In the genomic region with DNA sequence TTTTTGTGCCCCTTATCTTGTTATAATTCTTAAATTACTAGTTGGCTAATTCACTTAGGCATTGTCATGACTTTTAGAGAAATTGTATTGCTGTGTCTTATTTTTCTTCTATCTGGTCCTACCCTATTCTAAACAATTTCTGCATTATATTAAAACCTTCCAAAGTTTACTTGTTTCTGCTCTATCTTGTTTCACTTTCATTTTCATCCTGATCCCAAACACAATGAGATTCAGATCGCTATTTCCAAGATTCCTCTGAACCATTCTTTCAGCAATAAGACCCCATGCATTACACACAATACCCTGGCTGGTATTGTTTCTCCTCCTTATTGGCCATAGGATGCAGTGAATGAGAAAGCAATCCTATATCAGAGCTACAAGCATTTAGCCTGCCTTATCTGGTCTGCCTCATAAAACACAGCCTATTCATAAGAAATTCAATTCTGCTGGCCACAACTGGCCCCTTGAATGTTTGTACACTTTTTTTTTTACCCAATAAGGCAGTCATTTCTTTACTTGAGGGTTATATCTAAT, we compare ENCODE assay signal across 11 cellular contexts.
DNase-seq lines count a peak whose midpoint lies in the region; ATAC-seq and TF ChIP-seq lines count a peak whose summit lies in the region.
"Had no signal": no experiment of that assay in that cellular context is flagged by ENCODE, and none has a peak within 500 bp of the region (broad histone marks: within the 10 kb centered on the region; RNA-seq: fewer than 3 reads in every experiment).

No MANE protein-coding gene starts in this region.

- H3K79me2 ChIP-seq in neural progenitor cell (ENCODE audit: low read depth): no peaks in the 10 kb centered on the region

- no peaks in the 10 kb centered on the region for H3K36me3 Mint-ChIP-seq in central memory CD8-positive, alpha-beta T cell (ENCODE audit: insufficient read depth)
- no peaks in the 10 kb centered on the region for H3K36me3 Mint-ChIP-seq in natural killer cell treated with Interleukin-12 subunit alpha and Interleukin-12 subunit beta and Interleukin-15 and Interleukin-18, amount 100 ng/mL, for 72 hours
- peaks cover 4% of the 10 kb centered on the region for H3K36me3 Mint-ChIP-seq in neural progenitor cell

- H3K27ac Mint-ChIP-seq in central memory CD8-positive, alpha-beta T cell (ENCODE audit: low read depth): no peak overlapping the region
- H3K27ac Mint-ChIP-seq in natural killer cell treated with Interleukin-12 subunit alpha and Interleukin-12 subunit beta and Interleukin-15 and Interleukin-18, amount 100 ng/mL, for 72 hours: no peak overlapping the region
- no peak overlapping the region for H3K27ac Mint-ChIP-seq in neural progenitor cell

- no peak for DNase-seq in AG04450 (ENCODE audit: low read depth, low spot score)
- no peak for DNase-seq in Jurkat, Clone E6-1 (ENCODE audit: low read depth, low spot score)
- no peak for DNase-seq in central memory CD8-positive, alpha-beta T cell (ENCODE audit: low spot score in 2 of 2)
- no peak for DNase-seq in natural killer cell treated with Interleukin-12 subunit alpha and Interleukin-12 subunit beta and Interleukin-15 and Interleukin-18, amount 100 ng/mL, for 72 hours (ENCODE audit: low spot score)
- DNase-seq in mucosa of gallbladder (ENCODE audit: low spot score): no peak
- no peak for DNase-seq in NCI-H2081 (lab: John Stamatoyannopoulos, UW)
- no peak for DNase-seq in activated CD4-positive, alpha-beta T cell treated with anti-CD3 and anti-CD28 coated beads, Interleukin-2, amount 50 U/mL, for 1 hour
- DNase-seq in neural progenitor cell (ENCODE audit: low spot score): no peak
- DNase-seq: activated gamma-delta T cell treated with Interleukin-2 at 50 U/mL for 16 hours, DMS79 treated with DMSO at 0.1 percent for 48 hours had no signal

- H3K4me1 Mint-ChIP-seq in central memory CD8-positive, alpha-beta T cell: peaks cover 10% of the 10 kb centered on the region
- H3K4me1 Mint-ChIP-seq in natural killer cell treated with Interleukin-12 subunit alpha and Interleukin-12 subunit beta and Interleukin-15 and Interleukin-18, amount 100 ng/mL, for 72 hours (ENCODE audit: low read depth in 2 of 2): peaks cover 3 to 9% of the 10 kb centered on the region in 2 donors
- peaks cover 4% of the 10 kb centered on the region for H3K4me1 Mint-ChIP-seq in neural progenitor cell

- peaks cover 51% of the 10 kb centered on the region for H3K27me3 Mint-ChIP-seq in central memory CD8-positive, alpha-beta T cell
- peaks cover 2 to 5% of the 10 kb centered on the region in 2 donors for H3K27me3 Mint-ChIP-seq in natural killer cell treated with Interleukin-12 subunit alpha and Interleukin-12 subunit beta and Interleukin-15 and Interleukin-18, amount 100 ng/mL, for 72 hours
- H3K27me3 Mint-ChIP-seq in neural progenitor cell (ENCODE audit: insufficient read depth, low read depth): peaks cover 5% of the 10 kb centered on the region

- H3K9ac ChIP-seq in neural progenitor cell: no peak overlapping the region

- no peaks in the 10 kb centered on the region for H3K9me3 Mint-ChIP-seq in central memory CD8-positive, alpha-beta T cell
- peaks cover 12% of the 10 kb centered on the region for H3K9me3 Mint-ChIP-seq in natural killer cell treated with Interleukin-12 subunit alpha and Interleukin-12 subunit beta and Interleukin-15 and Interleukin-18, amount 100 ng/mL, for 72 hours
- H3K9me3 Mint-ChIP-seq in neural progenitor cell: peaks cover 21% of the 10 kb centered on the region

- H3K9me3 ChIP-seq in AG04450 (ENCODE audit: control insufficient read depth, insufficient read depth, low read length) (no peaks in the 10 kb centered on the region), neural progenitor cell (ENCODE audit: low read depth) (no peaks in the 10 kb centered on the region)

- H3K4me3 Mint-ChIP-seq in central memory CD8-positive, alpha-beta T cell: peak overlapping the region; percentile 26
- H3K4me3 Mint-ChIP-seq in natural killer cell treated with Interleukin-12 subunit alpha and Interleukin-12 subunit beta and Interleukin-15 and Interleukin-18, amount 100 ng/mL, for 72 hours: peak overlapping the region; percentile 53
- H3K4me3 Mint-ChIP-seq in neural progenitor cell: no peak overlapping the region

- POLR2A ChIA-PET in AG04450 (lab: Yijun Ruan, JAX): no interaction called here

- no peaks in the 10 kb centered on the region for H3K36me3 ChIP-seq in neural progenitor cell

- H3K4me1 ChIP-seq in neural progenitor cell: no peaks in the 10 kb centered on the region

- no peak overlapping the region for H3K4me2 ChIP-seq in neural progenitor cell

- no peaks in the 10 kb centered on the region for H3F3A ChIP-seq in neural progenitor cell (ENCODE audit: low read depth)

- H3K27ac ChIP-seq in AG04450 (ENCODE audit: low read depth, low read length) (no peak overlapping the region), neural progenitor cell (no peak overlapping the region)
- H3K27ac ChIP-seq: epithelial cell of prostate had no signal

- TF ChIP-seq CTCF in AG04450 (IDR thresholded peaks at IDR 0.05; ENCODE audit: low read depth, low read length) (no peak), neural progenitor cell (IDR thresholded peaks at IDR 0.05) (no peak)

- H3K27me3 ChIP-seq in AG04450 (ENCODE audit: control insufficient read depth, insufficient read depth, low read length) (no peaks in the 10 kb centered on the region), neural progenitor cell (no peaks in the 10 kb centered on the region)

- H4K20me1 ChIP-seq in neural progenitor cell (ENCODE audit: low read depth): no peaks in the 10 kb centered on the region

- no peak overlapping the region for H2AFZ ChIP-seq in neural progenitor cell (replicated peaks)

- H3K4me3 ChIP-seq in AG04450 (ENCODE audit: low read depth, low read length) (peak overlapping the region; percentile 40), neural progenitor cell (no peak overlapping the region)
- peak overlapping the region; percentile 16 for H3K4me3 ChIP-seq in Jurkat, Clone E6-1 (ENCODE audit: low read length)

- no peak for ATAC-seq in central memory CD8-positive, alpha-beta T cell (replicated peaks; ENCODE audit: extremely low read depth, poor library complexity, severe bottlenecking)
- no peak for ATAC-seq in natural killer cell treated with Interleukin-12 subunit alpha and Interleukin-12 subunit beta and Interleukin-15 and Interleukin-18, amount 100 ng/mL, for 72 hours

- CTCF ChIA-PET in AG04450 (lab: Charles Lee): no interaction called here
